1 cellular context compared by ENCODE assay signal in genomic region chr3:23949784-23950183, GRCh38.
TF ChIP-seq lines count a peak whose summit lies in the region.

No MANE protein-coding gene starts in this region.

TF ChIP-seq in GM12878, 131 proteins besides CTCF, POLR2A, EP300 and RAD21 (continued from another document):
- no peak for TF ChIP-seq CUX1 (IDR thresholded peaks at IDR 0.05; ENCODE audit: insufficient replicate concordance, low read depth, low read length)
- TF ChIP-seq MAX (IDR thresholded peaks at IDR 0.05; ENCODE audit: low read depth, low read length), result no peak
- TF ChIP-seq PBX3 (IDR thresholded peaks at IDR 0.05; ENCODE audit: insufficient replicate concordance, low read depth, low read length), result no peak
- no peak for TF ChIP-seq DPF2 (IDR thresholded peaks at IDR 0.05)
- TF ChIP-seq ZBTB11 (CRISPR knock-in tag; IDR thresholded peaks at IDR 0.05), result no peak
- TF ChIP-seq PRDM15 (CRISPR knock-in tag; IDR thresholded peaks at IDR 0.05), result no peak
- TF ChIP-seq HDAC6 (IDR thresholded peaks at IDR 0.05; ENCODE audit: unreplicated experiment), result no peak
- TF ChIP-seq MEF2B (IDR thresholded peaks at IDR 0.05; ENCODE audit: partially characterized antibody, poor library complexity, severe bottlenecking), result peak; percentile 59
- no peak for TF ChIP-seq MLLT1 (IDR thresholded peaks at IDR 0.05)
- TF ChIP-seq TCF7 (IDR thresholded peaks at IDR 0.05; ENCODE audit: borderline replicate concordance), result 0 out of 2 replicates have a peak, but pooled peaks have one; percentile 25
- TF ChIP-seq BACH1 (IDR thresholded peaks at IDR 0.05; ENCODE audit: borderline replicate concordance), result no peak
- no peak for TF ChIP-seq BHLHE40 (IDR thresholded peaks at IDR 0.05; ENCODE audit: borderline replicate concordance in 1 of 2, low read depth in 2 of 2, low read length in 1 of 2)
- TF ChIP-seq POLR2AphosphoS2 (IDR thresholded peaks at IDR 0.05; ENCODE audit: low read depth, low read length), result no peak
- TF ChIP-seq GATAD2B (conservative IDR thresholded peaks at IDR 0.05; ENCODE audit: low read depth), result no peak
- TF ChIP-seq ZNF384 (IDR thresholded peaks at IDR 0.05; ENCODE audit: borderline replicate concordance, low read depth, low read length), result no peak
- TF ChIP-seq E2F4 (IDR thresholded peaks at IDR 0.05; ENCODE audit: low read depth, low read length), result no peak
- TF ChIP-seq RFX5 (IDR thresholded peaks at IDR 0.05; ENCODE audit: low read depth, low read length), result no peak
- no peak for TF ChIP-seq ELK1 (IDR thresholded peaks at IDR 0.05; ENCODE audit: low read depth, low read length)
- TF ChIP-seq LARP7 (IDR thresholded peaks at IDR 0.05), result no peak
- TF ChIP-seq ZNF622 (IDR thresholded peaks at IDR 0.05), result no peak
- no peak for TF ChIP-seq SMC3 (IDR thresholded peaks at IDR 0.05; ENCODE audit: borderline replicate concordance, low read length)
- no peak for TF ChIP-seq SREBF1 (IDR thresholded peaks at IDR 0.05; ENCODE audit: low read length)
- no peak for TF ChIP-seq ESRRA (IDR thresholded peaks at IDR 0.05; ENCODE audit: low read length)
- TF ChIP-seq SMAD5 (IDR thresholded peaks at IDR 0.05; ENCODE audit: low read depth), result no peak
- TF ChIP-seq NFIC (IDR thresholded peaks at IDR 0.05; ENCODE audit: low read depth, low read length), result peak; percentile 76
- TF ChIP-seq SMARCA5 (IDR thresholded peaks at IDR 0.05), result no peak
- no peak for TF ChIP-seq MXI1 (IDR thresholded peaks at IDR 0.05; ENCODE audit: low read depth, low read length)
- TF ChIP-seq KDM1A (IDR thresholded peaks at IDR 0.05; ENCODE audit: borderline replicate concordance), result no peak
- TF ChIP-seq RUNX3 (IDR thresholded peaks at IDR 0.05; ENCODE audit: low read length), result peak; percentile 46; the same call in 1 of the 2 replicates
- no peak for TF ChIP-seq STAT1 (conservative IDR thresholded peaks at IDR 0.05)
- peak; percentile 8 to 27; a peak in 1 of 4 replicates for TF ChIP-seq IKZF2 (IDR thresholded peaks at IDR 0.05)
